ENCODE assay signal across 8 cellular contexts in genomic region chr1:31936278-31936965, GRCh38. TPM values are rescaled to one million over a fixed set of nuclear protein-coding genes. Genes with fewer than 3 reads are reported as not detected.
A peak's percentile ranks its signal among the peaks of the same experiment; 100 is the strongest.
DNase-seq lines count a peak whose midpoint lies in the region; ATAC-seq, FAIRE-seq and TF ChIP-seq lines count a peak whose summit lies in the region.

No MANE protein-coding gene starts in this region.

- intact Hi-C loops in HepG2 (cut with micrococcal nuclease; ENCODE audit: unreplicated experiment): no loop called here

- no peaks in the 10 kb centered on the region for H3K27me3 Mint-ChIP-seq in activated naive CD8-positive, alpha-beta T cell treated with anti-CD3 and anti-CD28 coated beads, Interleukin-2, amount 50 U/mL, for 24 hours
- no peaks in the 10 kb centered on the region for H3K27me3 Mint-ChIP-seq in type B pancreatic cell

- H3K27ac ChIP-seq in 22Rv1 (peak overlapping the region; percentile 90), HL-60 (replicated peaks) (peak overlapping the region; percentile 71), HepG2 (ENCODE audit: extremely low read length, insufficient read depth, low read length) (peak overlapping the region; percentile 80)

- peak; percentile 6 for ATAC-seq in activated naive CD8-positive, alpha-beta T cell treated with anti-CD3 and anti-CD28 coated beads, Interleukin-2, amount 50 U/mL, for 24 hours
- ATAC-seq in HepG2 (no peak), HG03175 (IDR thresholded peaks at IDR 0.05; ENCODE audit: unreplicated experiment) (no peak), GM18505 (IDR thresholded peaks at IDR 0.05; ENCODE audit: unreplicated experiment) (no peak)

- FAIRE-seq in HepG2 (lab: Jason Lieb, UNC): no peak

- peaks cover 80% of the 10 kb centered on the region for H3K4me1 Mint-ChIP-seq in activated naive CD8-positive, alpha-beta T cell treated with anti-CD3 and anti-CD28 coated beads, Interleukin-2, amount 50 U/mL, for 24 hours
- H3K4me1 Mint-ChIP-seq in type B pancreatic cell (ENCODE audit: unreplicated experiment): peaks cover 47% of the 10 kb centered on the region

- H4K20me1 ChIP-seq in HepG2 (ENCODE audit: insufficient read depth, low read length): peaks cover 59% of the 10 kb centered on the region

- TF ChIP-seq POLR2A in HepG2 (IDR thresholded peaks at IDR 0.05; ENCODE audit: insufficient read depth in 1 of 2, low read depth in 2 of 2, low read length in 2 of 2) (no peak), GM18505 (IDR thresholded peaks at IDR 0.05; ENCODE audit: borderline replicate concordance, extremely low read depth, insufficient read depth, insufficient read length) (no peak)

- TF ChIP-seq CTCF in 22Rv1 (IDR thresholded peaks at IDR 0.05) (no peak), HL-60 (IDR thresholded peaks at IDR 0.05; ENCODE audit: insufficient read depth, low read length) (no peak), HepG2 (CRISPR knock-in tag; IDR thresholded peaks at IDR 0.05) (no peak), type B pancreatic cell (conservative IDR thresholded peaks at IDR 0.05) (no peak)

- DNase-seq in HL-60 (ENCODE audit: low read depth in 1 of 2, low spot score in 1 of 2) (no peak), HepG2 (ENCODE audit: low spot score) (no peak), type B pancreatic cell (ENCODE audit: extremely low spot score, unreplicated experiment) (no peak), NCI-H2227 (lab: John Stamatoyannopoulos, UW; ENCODE audit: unreplicated experiment) (no peak)
- no peak for DNase-seq in activated naive CD8-positive, alpha-beta T cell treated with anti-CD3 and anti-CD28 coated beads, Interleukin-2, amount 50 U/mL, for 24 hours

- BruUV-seq in HepG2 (replicated peaks; lab: Mats Ljungman, UMichigan): no TSS peak

- WGBS in HepG2 (ENCODE audit: low lambda C conversion rate): 56% methylated on average over 8 of the region's 8 CpGs

- POLR2A ChIA-PET in HepG2 (lab: Yijun Ruan, JAX): no interaction called here

- CTCF ChIA-PET in HepG2 (lab: Yijun Ruan, JAX; ENCODE audit: low intra/inter-chr PET ratio, low total read pairs): no interaction called here

- H3K36me3 Mint-ChIP-seq in activated naive CD8-positive, alpha-beta T cell treated with anti-CD3 and anti-CD28 coated beads, Interleukin-2, amount 50 U/mL, for 24 hours (ENCODE audit: low read depth): peaks cover 26% of the 10 kb centered on the region
- H3K36me3 Mint-ChIP-seq in type B pancreatic cell: peaks cover 6% of the 10 kb centered on the region

- peak overlapping the region; percentile 82 for H3K4me2 ChIP-seq in HepG2 (ENCODE audit: low read depth, low read length)

- peaks cover 61% of the 10 kb centered on the region for H3K79me2 ChIP-seq in HepG2 (ENCODE audit: insufficient read depth, low read length)

- in situ Hi-C loops in HepG2 (cut with HindIII; ENCODE audit: extremely low pct_ligation_motif_present, low pct_unique_long_range_greater_than_20kb): no loop called here

- H2AFZ ChIP-seq in HepG2 (ENCODE audit: low read length): no peak overlapping the region

- no peak for TF ChIP-seq RAD21 in HepG2 (CRISPR knock-in tag; IDR thresholded peaks at IDR 0.05)

- peak overlapping the region; percentile 95 for H3K27ac Mint-ChIP-seq in activated naive CD8-positive, alpha-beta T cell treated with anti-CD3 and anti-CD28 coated beads, Interleukin-2, amount 50 U/mL, for 24 hours
- H3K27ac Mint-ChIP-seq in type B pancreatic cell: peak overlapping the region; percentile 97

- no peaks in the 10 kb centered on the region for H3K27me3 ChIP-seq in HL-60 (ENCODE audit: insufficient read depth, poor library complexity, severe bottlenecking)
- no peaks in the 10 kb centered on the region; a peak in 1 of 5 replicates for H3K27me3 ChIP-seq in HepG2 (ENCODE audit: control insufficient read depth in 1 of 2, insufficient read depth in 2 of 2, low read length in 2 of 2)

- peak overlapping the region; percentile 99 for H3K4me3 Mint-ChIP-seq in activated naive CD8-positive, alpha-beta T cell treated with anti-CD3 and anti-CD28 coated beads, Interleukin-2, amount 50 U/mL, for 24 hours
- peak overlapping the region; percentile 99 for H3K4me3 Mint-ChIP-seq in type B pancreatic cell

- peak overlapping the region; percentile 87 for H3K9ac ChIP-seq in HepG2 (ENCODE audit: insufficient read depth, low read depth, low read length)

- H3K4me3 ChIP-seq in HL-60 (replicated peaks; ENCODE audit: insufficient read depth, low read length): peak overlapping the region; percentile 98
- peak overlapping the region; percentile 66 to 99 (median 98) for H3K4me3 ChIP-seq in HepG2 (replicated peaks in 1 of 3; ENCODE audit: insufficient read depth in 1 of 3, low read depth in 2 of 3, low read length in 3 of 3)

- H3K4me1 ChIP-seq in HepG2 (ENCODE audit: insufficient read depth, low read length): peaks cover 78% of the 10 kb centered on the region

- H3K9me3 ChIP-seq in HepG2 (ENCODE audit: low read length): no peaks in the 10 kb centered on the region

- H3K36me3 ChIP-seq in HepG2 (replicated peaks in 1 of 2; ENCODE audit: control insufficient read depth in 1 of 2, insufficient read depth in 2 of 2, low read length in 2 of 2): no peaks in the 10 kb centered on the region

- no peaks in the 10 kb centered on the region for H3K9me3 Mint-ChIP-seq in activated naive CD8-positive, alpha-beta T cell treated with anti-CD3 and anti-CD28 coated beads, Interleukin-2, amount 50 U/mL, for 24 hours
- H3K9me3 Mint-ChIP-seq in type B pancreatic cell: no peaks in the 10 kb centered on the region

- no peak for TF ChIP-seq EP300 in HepG2 (IDR thresholded peaks at IDR 0.05; ENCODE audit: low read depth in 2 of 2, low read length in 2 of 2)
- no peak for TF ChIP-seq EP300 in HepG2 (CRISPR knock-in tag; IDR thresholded peaks at IDR 0.05; ENCODE audit: borderline replicate concordance)

RNA-seq across cellular contexts. Expression of gene PTP4A2, which starts 1.7 kb away (rescaled TPM):
- total RNA-seq in HepG2 (2016; rRNA removed; fragmentation: Illumina TruSeq; extraction: Trizol) (225 and 284 TPM in 2 replicates), type B pancreatic cell (ENCODE audit: low replicate concordance) (150 and 179 TPM in 2 replicates)
- 369 and 408 TPM in 2 replicates for total RNA-seq in HepG2 (2016; cell fraction: cytosol; rRNA removed; fragmentation: Illumina TruSeq; extraction: Trizol; ENCODE audit: low read depth)
- 221 and 292 TPM in 2 replicates for total RNA-seq in HepG2 (2016; cell fraction: insoluble cytoplasmic fraction; rRNA removed; fragmentation: Illumina TruSeq; extraction: Trizol)
- total RNA-seq in HepG2 (2016; cell fraction: membrane; rRNA removed; fragmentation: Illumina TruSeq; extraction: Trizol): 422 and 446 TPM in 2 replicates
- total RNA-seq in HepG2 (2016; cell fraction: nucleus; rRNA removed; fragmentation: Illumina TruSeq; extraction: Trizol): 70.1 and 106 TPM in 2 replicates
- polyA plus RNA-seq in HepG2 (2011; rRNA removed): 133 and 173 TPM in 2 replicates
- polyA plus RNA-seq in HepG2 (2011; cell fraction: cytosol; rRNA removed): 32.3 and 61.4 TPM in 2 replicates
- 11.8 and 23.9 TPM in 2 replicates for polyA plus RNA-seq in HepG2 (2011; cell fraction: nucleus; rRNA removed)
- polyA plus RNA-seq in HepG2 (2012): 117 and 164 TPM in 2 replicates
- 182 and 192 TPM in 2 replicates for polyA plus RNA-seq in HepG2 (2016; cell fraction: cytosol; fragmentation: Illumina TruSeq; extraction: Trizol; ENCODE audit: low read depth)
- 288 and 291 TPM in 2 replicates for polyA plus RNA-seq in HepG2 (2016; cell fraction: insoluble cytoplasmic fraction; fragmentation: Illumina TruSeq; extraction: Trizol; ENCODE audit: low read depth)
- 288 and 296 TPM in 2 replicates for polyA plus RNA-seq in HepG2 (2016; cell fraction: membrane; fragmentation: Illumina TruSeq; extraction: Trizol; ENCODE audit: low read depth)
- polyA plus RNA-seq in HepG2 (2016; cell fraction: nucleus; fragmentation: Illumina TruSeq; extraction: Trizol; ENCODE audit: insufficient read depth, low read depth): 121 and 131 TPM in 2 replicates
- 228 and 834 TPM in 2 replicates for polyA minus RNA-seq in HepG2 (2011; rRNA and poly(A)+ RNA removed; ENCODE audit: low replicate concordance)
- 120 and 150 TPM in 2 replicates for polyA minus RNA-seq in HepG2 (2011; cell fraction: cytosol; rRNA and poly(A)+ RNA removed)
- polyA minus RNA-seq in HepG2 (2011; cell fraction: nucleus; rRNA and poly(A)+ RNA removed): 43.0 and 80.8 TPM in 2 replicates
